Comparison of ENCODE assay signal across 8 cellular contexts in the genomic region with DNA sequence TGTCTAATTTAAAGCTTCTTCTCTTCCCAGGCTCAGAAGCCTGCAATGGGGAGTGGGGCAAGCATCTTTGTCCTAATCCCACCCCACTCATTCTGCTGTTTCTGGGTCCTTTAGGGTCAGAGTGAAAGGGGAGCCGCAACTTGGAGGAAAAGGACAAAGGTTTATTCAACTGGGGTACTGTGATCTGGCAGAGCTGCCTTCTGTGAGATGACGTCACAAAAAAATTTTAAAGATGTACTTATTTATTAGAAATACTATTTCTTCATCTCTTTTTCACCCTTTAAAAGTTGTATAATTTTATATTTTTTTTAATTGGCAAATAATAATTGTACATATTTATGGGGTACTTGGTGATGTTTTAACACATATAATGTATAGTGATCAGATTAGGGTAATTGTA.
"Had no signal": no experiment of that assay in that cellular context is flagged by ENCODE, and none has a peak within 500 bp of the region (broad histone marks: within the 10 kb centered on the region; RNA-seq: fewer than 3 reads in every experiment).

No MANE protein-coding gene starts in this region.

- ATAC-seq: GM12878 had no signal

- H3K4me3 ChIP-seq: GM12878 had no signal

- DNase-seq: GDM1, GF-D8 had no signal

- FAIRE-seq: G401.6, GM12878, GM12891, GM12892, GM18507, GM19239 had no signal
